Comparison of ENCODE assay signal across 20 cellular contexts in the genomic region with DNA sequence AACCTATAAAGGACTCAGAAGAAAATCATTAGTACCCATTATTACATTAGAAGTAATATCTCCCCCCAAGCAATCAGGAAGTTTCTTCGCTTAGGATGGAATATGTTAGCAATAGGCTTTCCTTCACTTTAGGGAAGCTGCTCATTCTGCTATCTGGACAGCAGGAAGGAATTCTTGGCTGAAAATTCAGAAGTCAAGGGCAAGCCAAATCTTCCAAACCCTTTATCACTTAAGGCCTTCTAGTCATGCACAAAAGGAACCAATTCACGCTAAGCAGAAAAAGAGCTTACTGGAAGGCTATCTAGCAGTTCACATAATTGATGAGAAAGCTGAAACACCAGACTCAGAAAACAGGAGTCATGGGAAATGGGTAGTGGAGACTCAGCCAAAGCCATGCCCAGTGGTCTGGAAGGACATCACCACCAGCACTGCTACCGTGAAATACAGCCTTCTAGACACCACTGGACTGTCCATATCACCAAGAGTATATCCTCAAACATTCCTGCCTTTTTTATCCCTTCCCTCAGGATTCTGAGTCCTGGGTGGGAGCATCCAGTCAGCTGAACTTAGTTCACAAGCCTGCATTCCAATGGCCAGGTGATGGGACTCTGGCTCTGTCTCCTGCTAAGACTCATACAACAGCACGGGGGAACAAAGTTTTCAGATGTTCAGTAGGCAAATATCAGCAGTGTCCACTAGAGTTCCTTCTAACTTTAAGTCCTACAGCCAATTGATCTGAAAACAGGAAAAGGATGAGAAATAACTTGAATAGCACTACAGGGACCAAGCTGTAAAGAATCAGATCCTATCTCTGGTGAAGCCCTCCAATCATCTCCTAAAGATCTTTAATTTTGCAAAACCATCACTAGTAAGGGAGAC. TPM values are rescaled to one million over a fixed set of nuclear protein-coding genes. Genes with fewer than 3 reads are reported as not detected.
DNase-seq lines count a peak whose midpoint lies in the region; ATAC-seq and TF ChIP-seq lines count a peak whose summit lies in the region.
"Had no signal": no experiment of that assay in that cellular context is flagged by ENCODE, and none has a peak within 500 bp of the region (broad histone marks: within the 10 kb centered on the region; RNA-seq: fewer than 3 reads in every experiment).

No MANE protein-coding gene starts in this region.

- no peak overlapping the region for H3K23ac ChIP-seq in mesenchymal stem cell (ENCODE audit: low read length in 2 of 2)

- H4K8ac ChIP-seq in mesenchymal stem cell (ENCODE audit: low read length), result no peak overlapping the region

- no peak overlapping the region for H3K4me3 ChIP-seq in mesenchymal stem cell (ENCODE audit: insufficient read depth in 1 of 2, low read depth in 1 of 2, low read length in 2 of 2)
- no peak overlapping the region for H3K4me3 ChIP-seq in gastroesophageal sphincter
- H3K4me3 ChIP-seq: esophagus muscularis mucosa, heart left ventricle, left ventricle myocardium inferior, MG63, PC-9, upper lobe of right lung had no signal

- H3K9me3 Mint-ChIP-seq in chondrocyte (ENCODE audit: low read depth), result no peaks in the 10 kb centered on the region
- no peaks in the 10 kb centered on the region for H3K9me3 Mint-ChIP-seq in naive thymus-derived CD8-positive, alpha-beta T cell
- no peaks in the 10 kb centered on the region for H3K9me3 Mint-ChIP-seq in activated T-cell treated with anti-CD3 and anti-CD28 coated beads, Interleukin-2, amount 50 U/mL, for 72 hours

- no peak for TF ChIP-seq POLR2A in gastroesophageal sphincter (IDR thresholded peaks at IDR 0.05)

- POLR2A ChIA-PET in naive thymus-derived CD8-positive, alpha-beta T cell (lab: Charles Lee), result no interaction called here

- H3K27ac ChIP-seq in mesenchymal stem cell (ENCODE audit: low read length, poor library complexity, severe bottlenecking), result no peak overlapping the region
- H3K27ac ChIP-seq in gastroesophageal sphincter, result no peak overlapping the region
- H3K27ac ChIP-seq: esophagus muscularis mucosa, heart left ventricle, HL-60, left ventricle myocardium inferior, neutrophil, PC-9, upper lobe of right lung had no signal

- H2BK15ac ChIP-seq in mesenchymal stem cell (ENCODE audit: low read depth, poor library complexity, severe bottlenecking), result no peak overlapping the region

- H3K79me1 ChIP-seq in mesenchymal stem cell (replicated peaks; ENCODE audit: low read length, poor library complexity, severe bottlenecking), result no peaks in the 10 kb centered on the region

- no peak overlapping the region for H2BK5ac ChIP-seq in mesenchymal stem cell (ENCODE audit: low read depth, low read length, poor library complexity, severe bottlenecking)

- peak overlapping the region; percentile 1 for H3K9ac ChIP-seq in mesenchymal stem cell (ENCODE audit: low read length)

- no peak overlapping the region for H3K18ac ChIP-seq in mesenchymal stem cell (ENCODE audit: low read depth in 1 of 2, low read length in 2 of 2)

- no peak overlapping the region for H2BK12ac ChIP-seq in mesenchymal stem cell (ENCODE audit: low read length in 2 of 2)

- no peaks in the 10 kb centered on the region for H3K9me3 ChIP-seq in mesenchymal stem cell (ENCODE audit: control insufficient read depth, low read length)
- H3K9me3 ChIP-seq in gastroesophageal sphincter, result no peaks in the 10 kb centered on the region
- H3K9me3 ChIP-seq: esophagus muscularis mucosa, heart left ventricle, left ventricle myocardium inferior, MG63, neutrophil, upper lobe of right lung had no signal

- no peak overlapping the region for H2BK120ac ChIP-seq in mesenchymal stem cell (ENCODE audit: low read depth, low read length)

- no peak for TF ChIP-seq EP300 in gastroesophageal sphincter (IDR thresholded peaks at IDR 0.05)

- peaks cover 3% of the 10 kb centered on the region for H3K4me1 ChIP-seq in mesenchymal stem cell (ENCODE audit: control insufficient read depth, insufficient read depth, low read depth, low read length)
- H3K4me1 ChIP-seq in gastroesophageal sphincter, result peaks cover 0 to 17% (median 0%) of the 10 kb centered on the region in 3 donors

- H3K14ac ChIP-seq in mesenchymal stem cell (ENCODE audit: low read length in 2 of 2), result no peak overlapping the region

- H3K27ac Mint-ChIP-seq in chondrocyte (ENCODE audit: unreplicated experiment), result no peak overlapping the region
- no peak overlapping the region for H3K27ac Mint-ChIP-seq in naive thymus-derived CD8-positive, alpha-beta T cell
- H3K27ac Mint-ChIP-seq in activated T-cell treated with anti-CD3 and anti-CD28 coated beads, Interleukin-2, amount 50 U/mL, for 72 hours, result no peak overlapping the region

- DNase-seq in OCI-M1 (lab: John Stamatoyannopoulos, UW), result peak; percentile 24
- DNase-seq in chondrocyte (ENCODE audit: low spot score), result no peak
- no peak for DNase-seq in mesenchymal stem cell
- DNase-seq in islet precursor cell, result no peak
- DNase-seq in naive thymus-derived CD8-positive, alpha-beta T cell, result no peak
- no peak for DNase-seq in activated T-cell treated with anti-CD3 and anti-CD28 coated beads, Interleukin-2, amount 50 U/mL, for 72 hours
- DNase-seq: cerebellar nuclear complex; effector CD8-positive, alpha-beta T cell; heart left ventricle; left ventricle myocardium inferior; MG63; NCI-H1694; NCI-H2171 treated with DMSO at 0.1 percent for 48 hours; PC-9; upper lobe of right lung had no signal

- no peaks in the 10 kb centered on the region for H3K36me3 Mint-ChIP-seq in chondrocyte (ENCODE audit: low read depth)
- H3K36me3 Mint-ChIP-seq in naive thymus-derived CD8-positive, alpha-beta T cell, result no peaks in the 10 kb centered on the region
- no peaks in the 10 kb centered on the region for H3K36me3 Mint-ChIP-seq in activated T-cell treated with anti-CD3 and anti-CD28 coated beads, Interleukin-2, amount 50 U/mL, for 72 hours (ENCODE audit: insufficient read depth in 2 of 2)

- H3K4me2 ChIP-seq in mesenchymal stem cell (ENCODE audit: low read length, poor library complexity, severe bottlenecking), result no peak overlapping the region
- H3K4me2 ChIP-seq: PC-9 had no signal

- no peak overlapping the region for H2AK5ac ChIP-seq in mesenchymal stem cell (ENCODE audit: low read length, severe bottlenecking)

- no peaks in the 10 kb centered on the region for H3K27me3 ChIP-seq in mesenchymal stem cell (ENCODE audit: control insufficient read depth in 1 of 2, insufficient read depth in 1 of 2, low read length in 2 of 2)
- H3K27me3 ChIP-seq in gastroesophageal sphincter, result no peaks in the 10 kb centered on the region
- H3K27me3 ChIP-seq: esophagus muscularis mucosa, heart left ventricle, MG63, neutrophil, upper lobe of right lung had no signal

- 98% methylated on average over 3 of the region's 4 CpGs for WGBS in mesenchymal stem cell
- 69 to 70% methylated on average over 2 to 3 of the region's 4 CpGs for WGBS in gastroesophageal sphincter (ENCODE audit: low coverage in 1 of 2), 2 donors

- peak; percentile 23 for TF ChIP-seq CTCF in GM12873 (IDR thresholded peaks at IDR 0.05; ENCODE audit: insufficient read depth, low read depth, low read length, missing control alignments)
- TF ChIP-seq CTCF in chondrocyte (IDR thresholded peaks at IDR 0.05), result peak; percentile 54
- no peak for TF ChIP-seq CTCF in gastroesophageal sphincter (IDR thresholded peaks at IDR 0.05)

- H2AFZ ChIP-seq in mesenchymal stem cell (ENCODE audit: low read depth, low read length), result no peak overlapping the region
- H2AFZ ChIP-seq: PC-9 had no signal

- no peak overlapping the region for H3K4me3 Mint-ChIP-seq in chondrocyte (ENCODE audit: unreplicated experiment)
- no peak overlapping the region for H3K4me3 Mint-ChIP-seq in naive thymus-derived CD8-positive, alpha-beta T cell
- no peak overlapping the region for H3K4me3 Mint-ChIP-seq in activated T-cell treated with anti-CD3 and anti-CD28 coated beads, Interleukin-2, amount 50 U/mL, for 72 hours

- no peaks in the 10 kb centered on the region for H3K27me3 Mint-ChIP-seq in chondrocyte (ENCODE audit: low read depth)
- H3K27me3 Mint-ChIP-seq in naive thymus-derived CD8-positive, alpha-beta T cell, result no peaks in the 10 kb centered on the region
- H3K27me3 Mint-ChIP-seq in activated T-cell treated with anti-CD3 and anti-CD28 coated beads, Interleukin-2, amount 50 U/mL, for 72 hours (ENCODE audit: low read depth), result no peaks in the 10 kb centered on the region

- H3K36me3 ChIP-seq in mesenchymal stem cell (ENCODE audit: control insufficient read depth in 1 of 2, insufficient read depth in 2 of 2, low read depth in 1 of 2, low read length in 2 of 2) (peaks cover 0 to 13% of the 10 kb centered on the region in 2 experiments), gastroesophageal sphincter (peaks cover 0 to 8% of the 10 kb centered on the region in 2 donors)
- H3K36me3 ChIP-seq: left ventricle myocardium inferior, neutrophil, upper lobe of right lung had no signal

- H3K4ac ChIP-seq in mesenchymal stem cell (ENCODE audit: low read depth in 1 of 2, low read length in 2 of 2), result no peak overlapping the region

- H4K91ac ChIP-seq in mesenchymal stem cell (ENCODE audit: low read length), result peak overlapping the region; percentile 62

- H3K4me1 Mint-ChIP-seq in chondrocyte (ENCODE audit: low read depth), result peaks cover 23% of the 10 kb centered on the region
- H3K4me1 Mint-ChIP-seq in naive thymus-derived CD8-positive, alpha-beta T cell, result no peaks in the 10 kb centered on the region
- H3K4me1 Mint-ChIP-seq in activated T-cell treated with anti-CD3 and anti-CD28 coated beads, Interleukin-2, amount 50 U/mL, for 72 hours (ENCODE audit: low read depth), result peaks cover 27% of the 10 kb centered on the region

- ATAC-seq in gastroesophageal sphincter, result no peak
- ATAC-seq in naive thymus-derived CD8-positive, alpha-beta T cell, result no peak
- no peak for ATAC-seq in activated T-cell treated with anti-CD3 and anti-CD28 coated beads, Interleukin-2, amount 50 U/mL, for 72 hours (replicated peaks in 1 of 2)
- ATAC-seq: heart left ventricle, upper lobe of right lung had no signal

RNA-seq across cellular contexts. Expression of gene ADAM17, which starts 14.8 kb away (rescaled TPM):
- total RNA-seq in chondrocyte (25.2 to 31.4 TPM (median 30.0 TPM) in 3 replicates), gastroesophageal sphincter (10 to 100 TPM; 16.0 to 38.3 (median 17.9) TPM)
- polyA plus RNA-seq in mesenchymal stem cell (2013, experiment 1 of 2), result 29.8 TPM
- polyA plus RNA-seq in mesenchymal stem cell (2013, experiment 2 of 2), result 29.7 TPM
- total RNA-seq in naive thymus-derived CD8-positive, alpha-beta T cell, result 10 to 100 TPM; 27.2 to 27.9 TPM
- 1 to 10 TPM; 6.9 to 7.8 (median 7.7) TPM for polyA plus RNA-seq in naive thymus-derived CD8-positive, alpha-beta T cell
- total RNA-seq in activated T-cell treated with anti-CD3 and anti-CD28 coated beads, Interleukin-2, amount 50 U/mL, for 72 hours, result 10 to 100 TPM; 22.9 to 30.1 TPM

Comparison
In these comparisons a context has a peak if more than half of its experiments do, and no peak if none do; other contexts are left out.
1. CTCF ChIP-seq: peak in GM12873 (single experiment) and chondrocyte (single experiment); none in gastroesophageal sphincter (0 of 4).